In the genomic region with DNA sequence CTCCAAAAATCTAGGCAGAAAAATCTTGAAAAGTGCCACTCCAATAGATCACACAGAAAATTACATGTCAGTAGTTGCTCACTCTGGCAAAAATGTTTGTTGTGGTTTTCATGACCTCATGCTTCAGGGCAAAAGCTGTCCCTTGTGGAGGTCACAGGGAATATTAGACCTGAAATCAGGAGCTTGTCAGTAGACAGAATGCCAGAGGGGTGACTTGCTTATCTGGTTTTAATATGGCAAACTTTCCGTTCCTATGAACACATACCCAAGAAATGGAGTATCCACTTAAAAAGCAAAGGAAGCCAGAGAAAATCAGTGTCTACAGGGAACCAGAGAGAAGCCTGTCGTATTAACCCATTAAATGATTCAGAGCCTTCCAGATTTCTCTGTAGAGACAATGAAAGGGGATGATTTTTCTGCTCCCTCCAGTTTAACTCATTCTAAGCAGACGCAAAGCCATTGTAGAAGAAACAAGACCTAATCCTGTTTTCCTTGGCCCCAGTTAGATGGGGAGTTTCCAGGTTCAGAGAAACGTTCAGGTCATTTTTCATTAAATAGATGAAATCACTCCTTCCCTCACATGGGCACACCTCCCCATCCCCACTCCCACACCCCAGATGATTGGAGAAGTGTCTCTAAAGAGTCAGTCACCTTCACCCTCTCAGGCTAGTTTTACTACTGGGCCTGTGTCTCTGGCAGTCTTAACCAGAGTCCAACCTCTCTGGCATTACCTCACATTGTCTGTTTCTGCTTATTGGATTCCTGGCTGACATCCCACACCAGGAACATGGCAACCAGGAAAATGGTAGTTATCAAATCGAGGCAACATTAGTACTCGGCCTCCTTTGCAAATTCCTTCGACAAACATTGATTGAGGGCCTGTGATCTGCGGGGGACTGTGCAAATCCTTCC, we compare ENCODE assay signal across 9 cellular contexts. TPM values are rescaled to one million over a fixed set of nuclear protein-coding genes. Genes with fewer than 3 reads are reported as not detected.
DNase-seq lines count a peak whose midpoint lies in the region; FAIRE-seq and TF ChIP-seq lines count a peak whose summit lies in the region.
"Had no signal": no experiment of that assay in that cellular context is flagged by ENCODE, and none has a peak within 500 bp of the region (broad histone marks: within the 10 kb centered on the region; RNA-seq: fewer than 3 reads in every experiment).

No MANE protein-coding gene starts in this region.

- in situ Hi-C loops in G401 (cut with HindIII; ENCODE audit: low sequenced_read_pairs), result no loop called here

- WGBS in prostate gland, result 43% methylated on average over 8 of the region's 8 CpGs
- WGBS in spleen, 5 donors, result 66 to 71% (median 67%) methylated on average over 8 of the region's 8 CpGs
- WGBS in esophagus muscularis mucosa, result 67% methylated on average over 8 of the region's 8 CpGs

- H3K36me3 ChIP-seq in prostate gland (no peaks in the 10 kb centered on the region), spleen (no peaks in the 10 kb centered on the region), esophagus muscularis mucosa (peaks cover 0 to 9% (median 0%) of the 10 kb centered on the region in 4 donors)

- TF ChIP-seq EP300 in esophagus muscularis mucosa (IDR thresholded peaks at IDR 0.05), result no peak

- H3K27ac ChIP-seq in prostate gland (peak overlapping the region; percentile 86 to 90), spleen (no peak overlapping the region), esophagus muscularis mucosa (replicated peaks in 1 of 4) (no peak overlapping the region)

- FAIRE-seq in RCC 7860 (lab: Jason Lieb, UNC), result peak; percentile 89

- H3K27me3 ChIP-seq in prostate gland (replicated peaks; ENCODE audit: insufficient read depth), result no peaks in the 10 kb centered on the region
- peaks cover 4 to 78% (median 36%) of the 10 kb centered on the region in 7 donors for H3K27me3 ChIP-seq in spleen (replicated peaks in 1 of 7)
- H3K27me3 ChIP-seq in esophagus muscularis mucosa, result peaks cover 0 to 53% (median 12%) of the 10 kb centered on the region in 4 donors

- H3K4me3 ChIP-seq in fibroblast of the aortic adventitia (ENCODE audit: low read depth, low read length) (no peak overlapping the region), prostate gland (no peak overlapping the region), spleen (no peak overlapping the region), esophagus muscularis mucosa (no peak overlapping the region)

- no peaks in the 10 kb centered on the region for H3K4me1 ChIP-seq in prostate gland (replicated peaks)
- H3K4me1 ChIP-seq in spleen, result peaks cover 2 to 14% (median 5%) of the 10 kb centered on the region in 6 donors
- peaks cover 14 to 22% (median 17%) of the 10 kb centered on the region in 4 donors for H3K4me1 ChIP-seq in esophagus muscularis mucosa

- intact Hi-C loops in prostate gland (cut with DNase I), result no loop called here
- intact Hi-C loops in spleen (cut with DNase I; ENCODE audit: low total_unique reads), result no loop called here
- intact Hi-C loops in esophagus muscularis mucosa (cut with DNase I), result loop anchor here (10.0 kb wide), 3 partner anchors 408 to 1362 kb away; no protein-coding TSS in a partner anchor

- TF ChIP-seq POLR2A in prostate gland (IDR thresholded peaks at IDR 0.05), result no peak
- TF ChIP-seq POLR2A in spleen (IDR thresholded peaks at IDR 0.05), result no peak
- no peak for TF ChIP-seq POLR2A in esophagus muscularis mucosa (IDR thresholded peaks at IDR 0.05; ENCODE audit: low read depth)

- peak; percentile 50 for DNase-seq in G401 (ENCODE audit: low spot score)
- peak; percentile 94 for DNase-seq in RCC 7860 (ENCODE audit: low spot score)
- DNase-seq in fibroblast of the aortic adventitia (ENCODE audit: low read depth), result peak; percentile 38
- DNase-seq in prostate gland (ENCODE audit: low spot score), result peak; percentile 49
- no peak for DNase-seq in GM19240 (ENCODE audit: insufficient read length, low spot score)
- no peak for DNase-seq in COLO668 (lab: John Stamatoyannopoulos, UW; ENCODE audit: unreplicated experiment)
- no peak for DNase-seq in spleen
- DNase-seq in esophagus muscularis mucosa (ENCODE audit: extremely low spot score), result no peak
- DNase-seq: stimulated activated CD4-positive, alpha-beta T cell treated with anti-CD3 and anti-CD28 coated beads, Interleukin-2, amount 100 ng/mL, for 24 hours had no signal

- H3K9me3 ChIP-seq in prostate gland (no peaks in the 10 kb centered on the region), spleen (peaks cover 0 to 4% (median 0%) of the 10 kb centered on the region in 8 donors), esophagus muscularis mucosa (no peaks in the 10 kb centered on the region)

- TF ChIP-seq CTCF in fibroblast of the aortic adventitia (IDR thresholded peaks at IDR 0.05; ENCODE audit: insufficient read depth, low read length) (no peak), prostate gland (IDR thresholded peaks at IDR 0.05) (no peak), spleen (IDR thresholded peaks at IDR 0.05 in 8 of 11, conservative IDR thresholded peaks at IDR 0.05 in 3 of 11) (no peak), esophagus muscularis mucosa (IDR thresholded peaks at IDR 0.05) (no peak)

RNA-seq across cellular contexts. Expression of a gene that starts 6.0 kb away (rescaled TPM):
- total RNA-seq in G401 (2014; rRNA removed; shearing (Covaris generic)), result not detected in 2 replicates
- total RNA-seq in fibroblast of the aortic adventitia (ENCODE audit: low replicate concordance) (2.1 and 2.4 TPM in 2 replicates), prostate gland (100 to 1,000 TPM in 1 of 2 donors, 10 to 100 TPM in 1; 92.8 to 204 TPM), spleen (under 1 TPM in 5 of 7 donors, not detected in 2; 0.09 to 0.54 (median 0.34) TPM), esophagus muscularis mucosa (1 to 10 TPM; 1.4 to 3.7 (median 1.9) TPM)
- 1 to 10 TPM in 1 of 3 donors, under 1 TPM in 2; 0.29 to 1.0 (median 0.74) TPM for polyA plus RNA-seq in spleen

Comparison
In these comparisons a context has a peak if more than half of its experiments do, and no peak if none do; other contexts are left out.
1. DNase-seq: peak in G401 (single experiment), RCC 7860 (single experiment), fibroblast of the aortic adventitia (single experiment) and prostate gland (single experiment); none in GM19240 (single experiment), COLO668 (single experiment), spleen (single experiment) and esophagus muscularis mucosa (single experiment).
2. H3K27ac ChIP-seq: peak in prostate gland (2 of 2); none in spleen (0 of 8) and esophagus muscularis mucosa (0 of 4).
3. RNA of a gene that starts 6.0 kb away (total RNA-seq): 92.8 to 204 TPM in prostate gland; 2.1 to 2.4 TPM in fibroblast of the aortic adventitia, 1.4 to 3.7 TPM in esophagus muscularis mucosa, 0.09 to 0.54 TPM in spleen and not detected in G401; every median in the first group is over 10 times any median in the second.